ENCODE assay signal across 9 cellular contexts in genomic region chr12:98593351-98594049, GRCh38. TPM values are rescaled to one million over a fixed set of nuclear protein-coding genes. Genes with fewer than 3 reads are reported as not detected.
DNase-seq lines count a peak whose midpoint lies in the region; ATAC-seq, FAIRE-seq and TF ChIP-seq lines count a peak whose summit lies in the region.
"Had no signal": no experiment of that assay in that cellular context is flagged by ENCODE, and none has a peak within 500 bp of the region (broad histone marks: within the 10 kb centered on the region; RNA-seq: fewer than 3 reads in every experiment).

SLC25A3 (plus strand) TSS chr12:98593686; CDS start chr12:98593979, 293 bp downstream.

- H3K9me3 ChIP-seq in kidney (ENCODE audit: control insufficient read depth in 1 of 2, low read length in 2 of 2) = no peaks in the 10 kb centered on the region

- H3K4me1 ChIP-seq in kidney (ENCODE audit: control insufficient read depth in 1 of 2, insufficient read depth in 1 of 2, low read depth in 1 of 2, low read length in 2 of 2) = peaks cover 0 to 4% of the 10 kb centered on the region in 2 donors

- DNase-seq in AG20443 (ENCODE audit: low spot score) (peak; percentile 99), NCI-H510A (lab: John Stamatoyannopoulos, UW) (peak; percentile 96), cerebellum (ENCODE audit: low spot score) (peak; percentile 98), kidney (peak; percentile 99)
- peak; percentile 92 for DNase-seq in activated CD4-positive, alpha-beta T cell treated with anti-CD3 and anti-CD28 coated beads for 1 hour
- peak; percentile 95 for DNase-seq in stimulated activated CD4-positive, alpha-beta T cell treated with anti-CD3 and anti-CD28 coated beads, Interleukin-15, amount 100 ng/mL, for 24 hours

- TF ChIP-seq POLR2A in GM19099 (IDR thresholded peaks at IDR 0.05; ENCODE audit: extremely low read depth, insufficient read length, low read depth) = peak; percentile 99

- H3K27ac ChIP-seq in kidney (ENCODE audit: low read depth in 2 of 2, low read length in 2 of 2) = peak within 1 kb of the TSS; percentile 97 to 98

- peak within 1 kb of the TSS; percentile 93 to 97 for H3K9ac ChIP-seq in kidney (ENCODE audit: low read length in 2 of 2)

- peak within 1 kb of the TSS; percentile 87 to 96 for H3K4me3 ChIP-seq in kidney (ENCODE audit: low read length in 2 of 2)

- intact Hi-C loops in kidney (cut with DNase I) = loop anchor here (10.0 kb wide), 1 partner anchor 51 kb away; the partner anchor contains the start of genes APAF1 and IKBIP

- TF ChIP-seq CTCF in kidney (IDR thresholded peaks at IDR 0.05; ENCODE audit: borderline replicate concordance, extremely low read depth, insufficient read depth) = no peak

- peak; percentile 99 for ATAC-seq in HG03432 (IDR thresholded peaks at IDR 0.05; ENCODE audit: unreplicated experiment)

- H3K36me3 ChIP-seq in kidney (ENCODE audit: control insufficient read depth in 1 of 2, insufficient read depth in 2 of 2, low read length in 2 of 2) = peaks cover 7 to 21% of the 10 kb centered on the region in 2 donors

- peak; percentile 80 for FAIRE-seq in kidney (lab: Jason Lieb, UNC)
- FAIRE-seq: islet of Langerhans had no signal

RNA-seq across cellular contexts. Expression of gene SLC25A3, which starts in this region (rescaled TPM):
- 237 TPM for total RNA-seq in cerebellum
- 418 TPM for total RNA-seq in kidney
- polyA plus RNA-seq in kidney (ENCODE audit: insufficient read depth, low read depth, low replicate concordance) = 684 TPM

Comparison
In these comparisons a context has a peak if more than half of its experiments do, and no peak if none do; other contexts are left out.
1. Peak in every context shown above with its lines: DNase-seq, ATAC-seq, H3K4me3 ChIP-seq and H3K27ac ChIP-seq.